Comparison of ENCODE assay signal across 19 cellular contexts in the genomic region with DNA sequence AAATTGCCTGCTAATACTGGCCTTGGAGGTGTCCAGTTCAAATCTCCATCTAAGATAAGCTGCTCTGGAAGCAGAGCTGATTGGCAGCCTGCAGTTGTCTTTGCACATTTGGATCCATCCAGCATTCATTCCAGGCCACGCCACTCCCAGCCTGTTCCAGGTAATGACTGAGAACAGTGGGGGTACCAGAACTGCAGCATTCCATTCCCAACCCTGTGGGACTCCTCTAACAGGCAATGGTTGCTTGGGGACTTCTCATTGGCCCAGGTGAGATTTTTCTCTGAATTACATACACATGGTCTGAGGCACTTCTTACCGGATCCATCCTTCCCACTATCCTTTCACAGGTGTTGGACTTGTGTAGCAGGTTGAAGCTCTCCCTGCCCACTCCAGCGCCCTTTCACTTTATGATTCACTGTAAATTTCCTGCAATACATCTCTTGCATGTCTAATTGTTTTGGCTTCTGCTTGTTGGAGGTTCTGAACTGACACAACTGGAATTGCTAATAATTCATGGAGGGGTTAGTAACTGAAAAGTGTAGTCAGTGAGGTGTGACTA.
A peak's percentile ranks its signal among the peaks of the same experiment; 100 is the strongest.
DNase-seq lines count a peak whose midpoint lies in the region; ATAC-seq and TF ChIP-seq lines count a peak whose summit lies in the region.
"Had no signal": no experiment of that assay in that cellular context is flagged by ENCODE, and none has a peak within 500 bp of the region (broad histone marks: within the 10 kb centered on the region; RNA-seq: fewer than 3 reads in every experiment).

No MANE protein-coding gene starts in this region.

- TF ChIP-seq CTCF in endodermal cell (conservative IDR thresholded peaks at IDR 0.05) (no peak), type B pancreatic cell (conservative IDR thresholded peaks at IDR 0.05) (no peak)

- H3K27me3 Mint-ChIP-seq in endodermal cell (ENCODE audit: insufficient read depth) (no peaks in the 10 kb centered on the region), type B pancreatic cell (no peaks in the 10 kb centered on the region), T-helper 17 cell (no peaks in the 10 kb centered on the region)
- H3K27me3 Mint-ChIP-seq: CD4-positive, alpha-beta T cell had no signal

- 89 to 95% methylated on average over 1 to 3 of the region's 3 CpGs for WGBS in endodermal cell (ENCODE audit: insufficient coverage in 1 of 2, insufficient read length in 1 of 2), 2 experiments

- no peak overlapping the region for H3K27ac Mint-ChIP-seq in endodermal cell
- peak overlapping the region; percentile 55 for H3K27ac Mint-ChIP-seq in type B pancreatic cell
- no peak overlapping the region for H3K27ac Mint-ChIP-seq in T-helper 17 cell
- H3K27ac Mint-ChIP-seq: CD4-positive, alpha-beta T cell; H9 had no signal

- DNase-seq in SIG-M5 treated with dmso at 0.1 percent for 504 hours (lab: John Stamatoyannopoulos, UW; ENCODE audit: unreplicated experiment) (peak; percentile 12), SIG-M5 (lab: John Stamatoyannopoulos, UW) (no peak), endodermal cell (peak; percentile 57), islet precursor cell (peak; percentile 77), type B pancreatic cell (ENCODE audit: extremely low spot score, unreplicated experiment) (no peak), T-helper 17 cell (no peak), Right ventricle myocardium inferior (ENCODE audit: missing footprints) (no peak)
- DNase-seq: AML-193; CD4-positive, alpha-beta T cell; DMS 273 treated with DMSO at 0.1 percent for 48 hours; DMS53; DND-41; EL; GOT3; H9 had no signal

- no peak overlapping the region for H3K4me3 Mint-ChIP-seq in endodermal cell
- H3K4me3 Mint-ChIP-seq in type B pancreatic cell = no peak overlapping the region
- H3K4me3 Mint-ChIP-seq in T-helper 17 cell = no peak overlapping the region
- H3K4me3 Mint-ChIP-seq: CD4-positive, alpha-beta T cell; H9 had no signal

- no peak for ATAC-seq in GM18868 (IDR thresholded peaks at IDR 0.05; ENCODE audit: unreplicated experiment)
- ATAC-seq in T-helper 17 cell = no peak
- ATAC-seq in Right ventricle myocardium inferior = no peak
- ATAC-seq: A549 had no signal

- H3K36me3 Mint-ChIP-seq in endodermal cell (ENCODE audit: low read depth) = no peaks in the 10 kb centered on the region
- no peaks in the 10 kb centered on the region for H3K36me3 Mint-ChIP-seq in type B pancreatic cell
- no peaks in the 10 kb centered on the region for H3K36me3 Mint-ChIP-seq in T-helper 17 cell (ENCODE audit: low read depth)

- H3K4me1 Mint-ChIP-seq in endodermal cell = no peaks in the 10 kb centered on the region
- H3K4me1 Mint-ChIP-seq in type B pancreatic cell (ENCODE audit: unreplicated experiment) = no peaks in the 10 kb centered on the region
- no peaks in the 10 kb centered on the region for H3K4me1 Mint-ChIP-seq in T-helper 17 cell

- no peaks in the 10 kb centered on the region for H3K9me3 ChIP-seq in endodermal cell (ENCODE audit: control insufficient read depth, low read length)
- H3K9me3 ChIP-seq in T-helper 17 cell (ENCODE audit: control insufficient read depth, low read length, poor library complexity, severe bottlenecking) = peaks cover 3% of the 10 kb centered on the region
- H3K9me3 ChIP-seq: A549 had no signal

- intact Hi-C loops in Right ventricle myocardium inferior (cut with DNase I) = no loop called here

- no peak overlapping the region for H3K4me3 ChIP-seq in endodermal cell (ENCODE audit: low read length)
- H3K4me3 ChIP-seq: A549 had no signal

- H3K9me3 Mint-ChIP-seq in endodermal cell (no peaks in the 10 kb centered on the region), type B pancreatic cell (no peaks in the 10 kb centered on the region)
- H3K9me3 Mint-ChIP-seq: CD4-positive, alpha-beta T cell; H9 had no signal

- no peaks in the 10 kb centered on the region for H3K36me3 ChIP-seq in endodermal cell (ENCODE audit: control insufficient read depth, insufficient read depth, low read length)

- no peak overlapping the region for H3K27ac ChIP-seq in endodermal cell (ENCODE audit: low read depth, low read length)
- H3K27ac ChIP-seq: 22Rv1, A549, C4-2B had no signal

- no peak overlapping the region for H3K9ac ChIP-seq in endodermal cell (ENCODE audit: extremely low read depth, low read length, poor library complexity, severe bottlenecking)

- no peaks in the 10 kb centered on the region for H3K4me1 ChIP-seq in endodermal cell (ENCODE audit: control insufficient read depth, insufficient read depth, low read length)

- no peaks in the 10 kb centered on the region for H3K27me3 ChIP-seq in endodermal cell (ENCODE audit: control insufficient read depth, insufficient read depth, low read length, poor library complexity, severe bottlenecking)

Comparison
In these comparisons a context has a peak if more than half of its experiments do, and no peak if none do; other contexts are left out.
1. DNase-seq: peak in SIG-M5 treated with dmso at 0.1 percent for 504 hours (single experiment), endodermal cell (single experiment) and islet precursor cell (single experiment); none in SIG-M5 (single experiment), type B pancreatic cell (single experiment), T-helper 17 cell (0 of 3) and Right ventricle myocardium inferior (single experiment).